Comparison of ENCODE assay signal across 1 cellular context in genomic region chr7:1842321-1843221, GRCh38.
TF ChIP-seq lines count a peak whose summit lies in the region.

No MANE protein-coding gene starts in this region.

TF ChIP-seq in HepG2, 621 proteins besides CTCF, POLR2A, EP300 and RAD21 (continued from another document and continues in another):
- TF ChIP-seq ZXDC (CRISPR knock-in tag; IDR thresholded peaks at IDR 0.05): no peak
- TF ChIP-seq HMG20A (CRISPR knock-in tag; IDR thresholded peaks at IDR 0.05; ENCODE audit: borderline replicate concordance): no peak
- TF ChIP-seq MTF2 (CRISPR knock-in tag; IDR thresholded peaks at IDR 0.05; ENCODE audit: borderline replicate concordance): no peak
- no peak for TF ChIP-seq SAFB2 (CRISPR knock-in tag; IDR thresholded peaks at IDR 0.05; ENCODE audit: borderline replicate concordance, low read depth)
- no peak for TF ChIP-seq POGZ (CRISPR knock-in tag; IDR thresholded peaks at IDR 0.05)
- 0 out of 2 replicates have a peak, but pooled peaks have one; percentile 54 for TF ChIP-seq ZNF431 (CRISPR knock-in tag; IDR thresholded peaks at IDR 0.05; ENCODE audit: borderline replicate concordance, low read depth)
- TF ChIP-seq MBNL3 (CRISPR knock-in tag; conservative IDR thresholded peaks at IDR 0.05): no peak
- no peak for TF ChIP-seq E2F5 (CRISPR knock-in tag; conservative IDR thresholded peaks at IDR 0.05)
- TF ChIP-seq CHCHD3 (CRISPR knock-in tag; IDR thresholded peaks at IDR 0.05): no peak
- TF ChIP-seq FOXP4 (CRISPR knock-in tag; IDR thresholded peaks at IDR 0.05): no peak
- no peak for TF ChIP-seq STAT5B (CRISPR knock-in tag; IDR thresholded peaks at IDR 0.05)
- no peak for TF ChIP-seq CSRNP1 (CRISPR knock-in tag; IDR thresholded peaks at IDR 0.05)
- peak; percentile 56 for TF ChIP-seq MXD4 (CRISPR knock-in tag; IDR thresholded peaks at IDR 0.05)
- TF ChIP-seq RAD51 (IDR thresholded peaks at IDR 0.05; ENCODE audit: borderline replicate concordance): no peak
- no peak for TF ChIP-seq MEIS1 (CRISPR knock-in tag; IDR thresholded peaks at IDR 0.05; ENCODE audit: borderline replicate concordance)
- no peak for TF ChIP-seq NR2F1 (CRISPR knock-in tag; IDR thresholded peaks at IDR 0.05)
- TF ChIP-seq ZBTB25 (CRISPR knock-in tag; IDR thresholded peaks at IDR 0.05): no peak
- no peak for TF ChIP-seq ZBTB42 (CRISPR knock-in tag; IDR thresholded peaks at IDR 0.05)
- TF ChIP-seq SUZ12 (IDR thresholded peaks at IDR 0.05; ENCODE audit: low read depth, low read length): no peak
- TF ChIP-seq TMF1 (CRISPR knock-in tag; IDR thresholded peaks at IDR 0.05; ENCODE audit: low read depth): no peak
- TF ChIP-seq ZNF570 (CRISPR knock-in tag; IDR thresholded peaks at IDR 0.05; ENCODE audit: borderline replicate concordance): no peak
- TF ChIP-seq TRAFD1 (CRISPR knock-in tag; IDR thresholded peaks at IDR 0.05; ENCODE audit: borderline replicate concordance): no peak
- peak; percentile 62; the same call in 1 of the 2 replicates for TF ChIP-seq TFAP4 (IDR thresholded peaks at IDR 0.05; ENCODE audit: borderline replicate concordance, low read depth)
- TF ChIP-seq EZH2 (conservative IDR thresholded peaks at IDR 0.05; ENCODE audit: low read depth, low read length): no peak
- TF ChIP-seq KLF15 (CRISPR knock-in tag; IDR thresholded peaks at IDR 0.05; ENCODE audit: borderline replicate concordance): no peak
- no peak for TF ChIP-seq RFXANK (CRISPR knock-in tag; IDR thresholded peaks at IDR 0.05)
- no peak for TF ChIP-seq MAFK (conservative IDR thresholded peaks at IDR 0.05 in 1 of 2, IDR thresholded peaks at IDR 0.05 in 1 of 2; ENCODE audit: low read length in 2 of 2)
- TF ChIP-seq SETDB1 (CRISPR knock-in tag; IDR thresholded peaks at IDR 0.05; ENCODE audit: borderline replicate concordance): no peak
- no peak for TF ChIP-seq SRSF4 (IDR thresholded peaks at IDR 0.05; ENCODE audit: low read depth, low read length, poor library complexity, severe bottlenecking)
- TF ChIP-seq ARNTL (CRISPR knock-in tag; IDR thresholded peaks at IDR 0.05): no peak
- TF ChIP-seq TIGD3 (CRISPR knock-in tag; IDR thresholded peaks at IDR 0.05; ENCODE audit: borderline replicate concordance): no peak
- no peak for TF ChIP-seq XRCC5 (optimal IDR thresholded peaks at IDR 0.05; ENCODE audit: low read length)
- no peak for TF ChIP-seq NFIC (IDR thresholded peaks at IDR 0.05; ENCODE audit: low read length)
- no peak for TF ChIP-seq ZNF33B (CRISPR knock-in tag; IDR thresholded peaks at IDR 0.05)
- TF ChIP-seq ZNF501 (CRISPR knock-in tag; IDR thresholded peaks at IDR 0.05): peak; percentile 52; the same call in 1 of the 2 replicates
- no peak for TF ChIP-seq POLR2AphosphoS2 (IDR thresholded peaks at IDR 0.05; ENCODE audit: low read depth, low read length)
- no peak for TF ChIP-seq ZNF674 (CRISPR knock-in tag; IDR thresholded peaks at IDR 0.05; ENCODE audit: low read depth)
- no peak for TF ChIP-seq PAF1 (CRISPR knock-in tag; IDR thresholded peaks at IDR 0.05)
- TF ChIP-seq MEF2D (CRISPR knock-in tag; IDR thresholded peaks at IDR 0.05): peak; percentile 67
- no peak for TF ChIP-seq ZC3H13 (CRISPR knock-in tag; IDR thresholded peaks at IDR 0.05)
- TF ChIP-seq PAX8 (CRISPR knock-in tag; IDR thresholded peaks at IDR 0.05; ENCODE audit: borderline replicate concordance): no peak
- TF ChIP-seq ZNF564 (CRISPR knock-in tag; IDR thresholded peaks at IDR 0.05): no peak
- no peak for TF ChIP-seq ZSCAN31 (CRISPR knock-in tag; IDR thresholded peaks at IDR 0.05; ENCODE audit: low read depth)
- no peak for TF ChIP-seq SOX13 (IDR thresholded peaks at IDR 0.05)
- peak in 1 of 2 experiments; percentile 35; a peak in 2 of 4 replicates for TF ChIP-seq SOX13 (CRISPR knock-in tag; conservative IDR thresholded peaks at IDR 0.05 in 1 of 2, IDR thresholded peaks at IDR 0.05 in 1 of 2)
- no peak for TF ChIP-seq ZNF850 (CRISPR knock-in tag; conservative IDR thresholded peaks at IDR 0.05)
- 0 out of 2 replicates have a peak, but pooled peaks have one; percentile 20 for TF ChIP-seq ZNF563 (CRISPR knock-in tag; IDR thresholded peaks at IDR 0.05)
- TF ChIP-seq ZNF567 (CRISPR knock-in tag; IDR thresholded peaks at IDR 0.05; ENCODE audit: borderline replicate concordance): no peak
- TF ChIP-seq ZFP41 (CRISPR knock-in tag; IDR thresholded peaks at IDR 0.05; ENCODE audit: borderline replicate concordance): no peak; the same call in 1 of the 2 replicates
- no peak for TF ChIP-seq SNAPC2 (CRISPR knock-in tag; IDR thresholded peaks at IDR 0.05)
- TF ChIP-seq ZNF597 (CRISPR knock-in tag; IDR thresholded peaks at IDR 0.05): no peak
